Comparison of ENCODE assay signal across 1 cellular context in the genomic region with DNA sequence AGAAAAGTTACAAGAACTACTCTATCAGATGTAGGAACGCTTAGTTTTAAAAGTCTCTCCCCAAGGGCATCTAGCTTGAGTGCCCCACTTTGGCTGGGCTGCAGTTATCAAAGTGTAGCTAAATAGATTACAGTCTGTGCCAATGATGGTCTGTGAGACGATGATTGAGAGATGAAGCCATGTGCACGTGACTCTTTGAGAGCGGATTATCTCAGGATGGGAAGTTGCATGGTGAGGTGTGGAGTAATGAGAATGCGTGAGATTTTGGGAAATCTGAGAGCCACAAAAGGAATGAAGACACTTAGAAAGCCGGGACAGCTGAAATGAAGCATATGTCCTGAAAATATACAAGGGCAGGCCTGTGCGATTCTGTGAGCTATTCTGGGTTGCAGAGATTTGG.
TF ChIP-seq lines count a peak whose summit lies in the region.

No MANE protein-coding gene starts in this region.

TF ChIP-seq in IMR-90, 13 proteins besides CTCF, POLR2A, EP300 and RAD21 (continued from another document):
- TF ChIP-seq, protein P1, sequence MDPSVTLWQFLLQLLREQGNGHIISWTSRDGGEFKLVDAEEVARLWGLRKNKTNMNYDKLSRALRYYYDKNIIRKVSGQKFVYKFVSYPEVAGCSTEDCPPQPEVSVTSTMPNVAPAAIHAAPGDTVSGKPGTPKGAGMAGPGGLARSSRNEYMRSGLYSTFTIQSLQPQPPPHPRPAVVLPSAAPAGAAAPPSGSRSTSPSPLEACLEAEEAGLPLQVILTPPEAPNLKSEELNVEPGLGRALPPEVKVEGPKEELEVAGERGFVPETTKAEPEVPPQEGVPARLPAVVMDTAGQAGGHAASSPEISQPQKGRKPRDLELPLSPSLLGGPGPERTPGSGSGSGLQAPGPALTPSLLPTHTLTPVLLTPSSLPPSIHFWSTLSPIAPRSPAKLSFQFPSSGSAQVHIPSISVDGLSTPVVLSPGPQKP (IDR thresholded peaks at IDR 0.05; ENCODE audit: borderline replicate concordance, low read depth, low read length) = no peak
- no peak for TF ChIP-seq SMC3 (IDR thresholded peaks at IDR 0.05; ENCODE audit: low read depth, low read length)
- no peak for TF ChIP-seq RCOR1 (IDR thresholded peaks at IDR 0.05; ENCODE audit: insufficient replicate concordance, low read length)
- TF ChIP-seq RFX5 (IDR thresholded peaks at IDR 0.05; ENCODE audit: low read depth, low read length) = no peak
- TF ChIP-seq MXI1 (IDR thresholded peaks at IDR 0.05; ENCODE audit: borderline replicate concordance, low read depth, low read length) = no peak
- TF ChIP-seq MAZ (IDR thresholded peaks at IDR 0.05; ENCODE audit: borderline replicate concordance, low read depth, low read length) = no peak
- no peak for TF ChIP-seq CEBPB (IDR thresholded peaks at IDR 0.05; ENCODE audit: low read depth, low read length)
- no peak for TF ChIP-seq FOS (IDR thresholded peaks at IDR 0.05; ENCODE audit: low read depth, low read length)
- TF ChIP-seq, protein P2, sequence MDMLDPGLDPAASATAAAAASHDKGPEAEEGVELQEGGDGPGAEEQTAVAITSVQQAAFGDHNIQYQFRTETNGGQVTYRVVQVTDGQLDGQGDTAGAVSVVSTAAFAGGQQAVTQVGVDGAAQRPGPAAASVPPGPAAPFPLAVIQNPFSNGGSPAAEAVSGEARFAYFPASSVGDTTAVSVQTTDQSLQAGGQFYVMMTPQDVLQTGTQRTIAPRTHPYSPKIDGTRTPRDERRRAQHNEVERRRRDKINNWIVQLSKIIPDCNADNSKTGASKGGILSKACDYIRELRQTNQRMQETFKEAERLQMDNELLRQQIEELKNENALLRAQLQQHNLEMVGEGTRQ (IDR thresholded peaks at IDR 0.05; ENCODE audit: low read depth, low read length) = no peak
